In the genomic region with DNA sequence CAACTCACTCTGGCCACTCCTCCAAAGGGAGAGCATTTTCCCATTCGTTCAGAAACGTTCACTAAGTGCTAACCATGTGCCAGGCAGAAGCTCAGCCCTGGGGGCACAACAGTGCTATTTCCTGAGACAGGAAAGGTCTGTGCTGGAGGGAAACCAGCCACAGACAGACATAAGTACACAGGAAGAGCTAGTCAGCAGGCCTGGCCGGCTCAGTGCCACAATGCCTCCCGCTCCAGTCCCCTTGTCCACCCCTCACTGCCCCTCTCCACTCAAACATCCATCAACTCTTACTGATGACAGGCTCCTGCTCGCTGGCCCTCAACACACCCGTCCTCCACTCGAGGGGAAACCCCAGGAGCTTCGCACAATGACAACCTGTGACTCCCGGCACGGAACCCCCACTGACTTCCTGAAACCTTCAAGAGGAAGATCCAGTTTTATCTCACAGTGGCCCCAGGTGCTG, we compare ENCODE assay signal across 1 cellular context.
TF ChIP-seq lines count a peak whose summit lies in the region.

No MANE protein-coding gene starts in this region.

TF ChIP-seq in SK-N-SH, 30 proteins besides CTCF, POLR2A, EP300 and RAD21 (continued from another document):
- TF ChIP-seq, protein P1, sequence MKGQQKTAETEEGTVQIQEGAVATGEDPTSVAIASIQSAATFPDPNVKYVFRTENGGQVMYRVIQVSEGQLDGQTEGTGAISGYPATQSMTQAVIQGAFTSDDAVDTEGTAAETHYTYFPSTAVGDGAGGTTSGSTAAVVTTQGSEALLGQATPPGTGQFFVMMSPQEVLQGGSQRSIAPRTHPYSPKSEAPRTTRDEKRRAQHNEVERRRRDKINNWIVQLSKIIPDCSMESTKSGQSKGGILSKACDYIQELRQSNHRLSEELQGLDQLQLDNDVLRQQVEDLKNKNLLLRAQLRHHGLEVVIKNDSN (IDR thresholded peaks at IDR 0.05; ENCODE audit: borderline replicate concordance, low read depth), result no peak
- TF ChIP-seq REST (IDR thresholded peaks at IDR 0.05; ENCODE audit: low read depth, low read length), result no peak
- no peak for TF ChIP-seq SIN3A (IDR thresholded peaks at IDR 0.05; ENCODE audit: borderline replicate concordance, low read depth, low read length)
- no peak for TF ChIP-seq FOXJ3 (CRISPR knock-in tag; IDR thresholded peaks at IDR 0.05)
- TF ChIP-seq FOSL2 (IDR thresholded peaks at IDR 0.05; ENCODE audit: borderline replicate concordance, low read depth), result no peak
- TF ChIP-seq, protein P2, sequence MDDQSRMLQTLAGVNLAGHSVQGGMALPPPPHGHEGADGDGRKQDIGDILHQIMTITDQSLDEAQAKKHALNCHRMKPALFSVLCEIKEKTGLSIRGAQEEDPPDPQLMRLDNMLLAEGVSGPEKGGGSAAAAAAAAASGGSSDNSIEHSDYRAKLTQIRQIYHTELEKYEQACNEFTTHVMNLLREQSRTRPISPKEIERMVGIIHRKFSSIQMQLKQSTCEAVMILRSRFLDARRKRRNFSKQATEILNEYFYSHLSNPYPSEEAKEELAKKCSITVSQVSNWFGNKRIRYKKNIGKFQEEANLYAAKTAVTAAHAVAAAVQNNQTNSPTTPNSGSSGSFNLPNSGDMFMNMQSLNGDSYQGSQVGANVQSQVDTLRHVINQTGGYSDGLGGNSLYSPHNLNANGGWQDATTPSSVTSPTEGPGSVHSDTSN (IDR thresholded peaks at IDR 0.05), result no peak
